ENCODE assay signal across 22 cellular contexts in the genomic region with DNA sequence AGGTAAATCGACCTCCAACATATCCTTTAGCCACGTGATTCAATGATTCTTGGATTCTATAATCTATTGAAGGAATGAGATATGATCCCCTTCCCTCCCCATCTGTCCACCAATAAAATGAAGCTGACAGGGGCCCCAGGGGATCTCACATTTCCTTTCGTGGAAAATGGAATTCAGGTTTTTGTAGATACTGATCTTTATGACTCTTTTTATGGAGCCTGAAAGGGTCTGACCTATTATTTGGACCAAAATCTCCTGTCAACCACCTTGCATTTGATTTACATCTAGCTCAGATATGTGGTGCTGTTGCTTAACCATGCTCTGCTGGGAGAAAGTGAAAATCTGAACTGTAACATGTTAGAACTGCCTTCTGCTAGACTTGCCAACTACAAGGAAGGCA.
"Had no signal": no experiment of that assay in that cellular context is flagged by ENCODE, and none has a peak within 500 bp of the region (broad histone marks: within the 10 kb centered on the region; RNA-seq: fewer than 3 reads in every experiment).

No MANE protein-coding gene starts in this region.

- H3K27me3 ChIP-seq: MG63 had no signal

- ATAC-seq: Panc1, T-cell had no signal

- H3K4me3 ChIP-seq: MG63 had no signal

- H3K4me2 ChIP-seq: SK-N-SH had no signal

- H3K4me1 Mint-ChIP-seq: T-cell had no signal

- H3K36me3 Mint-ChIP-seq: T-cell had no signal

- H3K4me3 Mint-ChIP-seq: T-cell had no signal

- H3K27ac ChIP-seq: RWPE1 had no signal

- H3K27ac Mint-ChIP-seq: T-cell had no signal

- DNase-seq: KBM-7, MG63, NCI-H1092, NCI-H1105 treated with DMSO at 0.1 percent for 48 hours, NCI-H1417 treated with DMSO at 0.1 percent for 48 hours, NCI-H146, NCI-H1694 treated with DMSO at 0.1 percent for 48 hours, NCI-H1930, NCI-H2081, NCI-H2171, NCI-H226, NCI-H446, NCI-H510A, NCI-H524 treated with DMSO at 0.1 percent for 48 hours, NCI-H69, NCI-H774, SHP77, SK-N-SH, SW 1271, T-cell had no signal

- H3K27me3 Mint-ChIP-seq: T-cell had no signal

- H3K36me3 ChIP-seq: MG63 had no signal

- H3K9ac ChIP-seq: SK-N-SH had no signal

- H3K9me3 ChIP-seq: MG63 had no signal
